In the genomic region with DNA sequence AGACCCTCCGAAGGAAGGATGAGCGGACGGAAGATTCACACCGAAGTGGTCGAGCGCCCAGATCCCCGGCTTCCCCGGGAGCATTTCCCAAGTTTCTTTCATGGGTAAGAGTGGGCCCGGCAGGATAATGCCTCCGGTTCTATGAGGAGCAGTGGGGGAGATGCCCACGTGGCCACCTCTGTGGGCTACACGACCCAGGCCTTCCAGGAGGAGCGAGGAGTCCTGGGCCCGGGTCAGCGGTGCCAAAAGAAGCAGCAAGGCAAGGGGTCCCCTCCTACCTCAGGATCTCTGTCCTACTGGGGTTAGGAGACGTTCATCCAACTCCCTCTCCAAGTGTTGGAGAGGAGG, we compare ENCODE assay signal across 22 cellular contexts. TPM values are rescaled to one million over a fixed set of nuclear protein-coding genes. Genes with fewer than 3 reads are reported as not detected.
DNase-seq lines count a peak whose midpoint lies in the region; ATAC-seq, FAIRE-seq and TF ChIP-seq lines count a peak whose summit lies in the region.
"Had no signal": no experiment of that assay in that cellular context is flagged by ENCODE, and none has a peak within 500 bp of the region (broad histone marks: within the 10 kb centered on the region; RNA-seq: fewer than 3 reads in every experiment).

No MANE protein-coding gene starts in this region.

- peak in 1 of 2 donors; percentile 10 for ATAC-seq in left cardiac atrium
- no peak for ATAC-seq in GM19463 (IDR thresholded peaks at IDR 0.05; ENCODE audit: unreplicated experiment)
- no peak for ATAC-seq in GM21576 (IDR thresholded peaks at IDR 0.05; ENCODE audit: unreplicated experiment)
- ATAC-seq: CD8-positive, alpha-beta T cell had no signal

- no peak overlapping the region for H3K4me3 ChIP-seq in endothelial cell of umbilical vein (replicated peaks in 1 of 3; ENCODE audit: insufficient read depth in 1 of 3, low read depth in 1 of 3, low read length in 3 of 3)
- H3K4me3 ChIP-seq: BLaER1, SJSA1 had no signal

- no peaks in the 10 kb centered on the region for H3K36me3 ChIP-seq in endothelial cell of umbilical vein (ENCODE audit: control insufficient read depth in 2 of 2, extremely low read depth in 1 of 2, insufficient read depth in 2 of 2, low read length in 2 of 2)
- H3K36me3 ChIP-seq: BLaER1, SJSA1 had no signal

- no peaks in the 10 kb centered on the region for H3K79me2 ChIP-seq in endothelial cell of umbilical vein (ENCODE audit: control insufficient read depth, insufficient read depth, low read length)

- H3K9me3 ChIP-seq in endothelial cell of umbilical vein (replicated peaks; ENCODE audit: control insufficient read depth, insufficient read depth, low read length) = no peaks in the 10 kb centered on the region
- H3K9me3 ChIP-seq: SJSA1 had no signal

- peaks cover 38 to 55% of the 10 kb centered on the region in 2 experiments for H3K27me3 ChIP-seq in endothelial cell of umbilical vein (ENCODE audit: control insufficient read depth in 2 of 2, insufficient read depth in 2 of 2, low read length in 2 of 2)
- H3K27me3 ChIP-seq: BLaER1, SJSA1 had no signal

- dilution Hi-C loops in endothelial cell of umbilical vein (cut with MboI; ENCODE audit: extremely low pct_ligation_motif_present, low sequenced_read_pairs) = no loop called here

- H2AFZ ChIP-seq in endothelial cell of umbilical vein (ENCODE audit: low read depth, low read length) = peak overlapping the region; percentile 59

- POLR2A ChIA-PET in endothelial cell of umbilical vein (lab: Charles Lee) = no interaction called here

- no peak for FAIRE-seq in endothelial cell of umbilical vein (lab: Jason Lieb, UNC)
- FAIRE-seq: G401.6, GM12892 had no signal

- peaks cover 3% of the 10 kb centered on the region for H3K4me1 ChIP-seq in endothelial cell of umbilical vein (ENCODE audit: control insufficient read depth, extremely low read depth, insufficient read depth, low read length)
- H3K4me1 ChIP-seq: BLaER1, SJSA1 had no signal

- intact Hi-C loops in left cardiac atrium (cut with DNase I) = no loop called here
- intact Hi-C loops in cardiac septum (cut with DNase I) = no loop called here
- intact Hi-C loops in endothelial cell of umbilical vein (cut with micrococcal nuclease) = no loop called here

- no peak overlapping the region for H3K9ac ChIP-seq in endothelial cell of umbilical vein (replicated peaks; ENCODE audit: extremely low read depth, insufficient read depth, low read length)
- H3K9ac ChIP-seq: BLaER1 had no signal

- TF ChIP-seq CTCF in endothelial cell of umbilical vein (IDR thresholded peaks at IDR 0.05; ENCODE audit: extremely low read depth in 1 of 2, insufficient read depth in 1 of 2, low read depth in 1 of 2, low read length in 2 of 2) = no peak

- no peak for TF ChIP-seq POLR2A in endothelial cell of umbilical vein (IDR thresholded peaks at IDR 0.05; ENCODE audit: low read depth, low read length)

- H3K4me2 ChIP-seq in endothelial cell of umbilical vein (ENCODE audit: insufficient read depth, low read length) = no peak overlapping the region
- H3K4me2 ChIP-seq: BLaER1 had no signal

- CTCF ChIA-PET in endothelial cell of umbilical vein (lab: Charles Lee) = no interaction called here

- H3K9me1 ChIP-seq in endothelial cell of umbilical vein (replicated peaks; ENCODE audit: control insufficient read depth, extremely low read depth, insufficient read depth, low read length) = no peaks in the 10 kb centered on the region

- H3K27ac ChIP-seq in endothelial cell of umbilical vein (ENCODE audit: insufficient read depth, low read depth, low read length) = no peak overlapping the region
- H3K27ac ChIP-seq: BLaER1, SJSA1 had no signal

- no peaks in the 10 kb centered on the region for H4K20me1 ChIP-seq in endothelial cell of umbilical vein (replicated peaks; ENCODE audit: control insufficient read depth, extremely low read depth, insufficient read depth, low read length)
- H4K20me1 ChIP-seq: BLaER1 had no signal

- DNase-seq in left cardiac atrium (peak; percentile 14), cardiac septum (ENCODE audit: low spot score) (no peak), NAMALWA (ENCODE audit: low spot score) (peak; percentile 1), endothelial cell of umbilical vein (ENCODE audit: low read depth, low spot score) (no peak), KG1 (lab: John Stamatoyannopoulos, UW) (no peak), dermis blood vessel endothelial cell (no peak)
- DNase-seq: CD8-positive, alpha-beta T cell; DND-41; KBM-7; NCI-H1436; NCI-H2029; NCI-H2171; NCI-H446 treated with DMSO at 0.1 percent for 48 hours; NK-92 treated with Interleukin-12 subunit alpha and Interleukin-12 subunit beta, amount 100 ng/mL, for 24 hours; RPMI8226; SW 1271 had no signal

- no TSS peak for BruUV-seq in endothelial cell of umbilical vein (replicated peaks; lab: Mats Ljungman, UMichigan)

TF ChIP-seq in endothelial cell of umbilical vein, 7 proteins besides CTCF, POLR2A, EP300 and RAD21:
- TF ChIP-seq GATA2 (IDR thresholded peaks at IDR 0.05; ENCODE audit: insufficient read depth, insufficient read length, low read depth, low read length) (no peak), EZH2 (IDR thresholded peaks at IDR 0.05; ENCODE audit: borderline replicate concordance, low read depth, low read length, severe bottlenecking) (peak; percentile 7), POLR2AphosphoS5 (IDR thresholded peaks at IDR 0.05; ENCODE audit: insufficient read depth, low read depth, low read length) (no peak)
- TF ChIP-seq, protein P1, sequence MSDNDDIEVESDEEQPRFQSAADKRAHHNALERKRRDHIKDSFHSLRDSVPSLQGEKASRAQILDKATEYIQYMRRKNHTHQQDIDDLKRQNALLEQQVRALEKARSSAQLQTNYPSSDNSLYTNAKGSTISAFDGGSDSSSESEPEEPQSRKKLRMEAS (IDR thresholded peaks at IDR 0.05; ENCODE audit: insufficient read depth, insufficient read length) = no peak

RNA-seq across cellular contexts. Expression of a gene that starts 7.9 kb away (rescaled TPM):
- total RNA-seq in left cardiac atrium = 1 to 10 TPM; 3.8 to 5.0 TPM
- 3.0 TPM for total RNA-seq in cardiac septum
- total RNA-seq in endothelial cell of umbilical vein = 10.2 and 11.0 TPM in 2 replicates
- 8.5 and 10.3 TPM in 2 replicates for polyA plus RNA-seq in endothelial cell of umbilical vein
- 3.5 and 4.4 TPM in 2 replicates for polyA plus RNA-seq in endothelial cell of umbilical vein (2011; cell fraction: cytosol; rRNA removed)
- 53.7 and 57.7 TPM in 2 replicates for polyA plus RNA-seq in endothelial cell of umbilical vein (2011; cell fraction: nucleus; rRNA removed)
- 4.0 and 5.0 TPM in 2 replicates for polyA plus RNA-seq in endothelial cell of umbilical vein (2012)
- polyA minus RNA-seq in endothelial cell of umbilical vein = 9.9 and 13.8 TPM in 2 replicates
- polyA minus RNA-seq in endothelial cell of umbilical vein (2011; cell fraction: cytosol; rRNA and poly(A)+ RNA removed) = 2.7 TPM
- polyA minus RNA-seq in endothelial cell of umbilical vein (2011; cell fraction: nucleus; rRNA and poly(A)+ RNA removed) = 15.4 and 19.5 TPM in 2 replicates
- total RNA-seq in dermis blood vessel endothelial cell = 5.1 and 5.5 TPM in 2 replicates

Comparison
In these comparisons a context has a peak if more than half of its experiments do, and no peak if none do; other contexts are left out.
1. DNase-seq: peak in left cardiac atrium (single experiment) and NAMALWA (single experiment); none in cardiac septum (single experiment), endothelial cell of umbilical vein (single experiment), KG1 (single experiment) and dermis blood vessel endothelial cell (single experiment).